In the genomic region with DNA sequence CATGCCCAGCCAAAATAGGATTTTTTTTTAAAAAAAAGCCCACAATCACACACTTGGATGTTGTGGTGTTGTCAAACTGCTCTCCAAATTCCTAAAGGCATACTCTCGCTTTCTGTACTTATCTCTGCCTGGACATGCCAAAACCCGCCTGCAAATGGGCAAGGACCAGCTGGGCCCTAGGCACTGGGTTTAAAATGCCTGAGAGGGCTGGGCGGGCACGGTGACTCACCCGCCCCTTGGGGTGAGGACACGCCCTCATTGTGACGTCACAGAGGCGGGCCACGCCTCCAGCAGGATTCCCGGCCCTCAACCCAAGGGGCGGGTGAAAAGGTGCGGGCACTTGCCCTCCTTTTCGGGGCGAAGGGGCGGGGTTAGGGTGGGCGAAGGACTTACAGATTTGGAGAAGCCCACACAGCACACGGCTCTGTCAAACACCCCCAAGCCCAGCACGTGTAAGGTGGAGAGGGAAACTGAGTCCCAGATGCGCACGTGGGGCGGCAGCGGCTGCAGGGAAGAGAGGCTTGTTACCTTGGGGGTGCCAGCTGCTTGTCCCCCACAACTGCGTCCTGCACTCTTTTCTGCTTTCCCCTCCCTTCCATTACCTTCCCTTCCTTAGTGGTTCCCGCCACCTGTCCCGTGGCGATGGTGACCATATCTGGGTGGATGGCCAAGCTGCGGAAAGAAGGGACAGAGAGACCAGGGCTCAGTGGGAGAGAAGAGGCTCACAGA, we compare ENCODE assay signal across 1 cellular context.
TF ChIP-seq lines count a peak whose summit lies in the region.

No MANE protein-coding gene starts in this region.

TF ChIP-seq in A549, 52 proteins besides CTCF, POLR2A, EP300 and RAD21 (continued from another document):
- TF ChIP-seq, protein P1, sequence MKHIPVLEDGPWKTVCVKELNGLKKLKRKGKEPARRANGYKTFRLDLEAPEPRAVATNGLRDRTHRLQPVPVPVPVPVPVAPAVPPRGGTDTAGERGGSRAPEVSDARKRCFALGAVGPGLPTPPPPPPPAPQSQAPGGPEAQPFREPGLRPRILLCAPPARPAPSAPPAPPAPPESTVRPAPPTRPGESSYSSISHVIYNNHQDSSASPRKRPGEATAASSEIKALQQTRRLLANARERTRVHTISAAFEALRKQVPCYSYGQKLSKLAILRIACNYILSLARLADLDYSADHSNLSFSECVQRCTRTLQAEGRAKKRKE (CRISPR knock-in tag; IDR thresholded peaks at IDR 0.05; ENCODE audit: low read depth) = no peak
